Comparison of ENCODE assay signal across 27 cellular contexts in the genomic region with DNA sequence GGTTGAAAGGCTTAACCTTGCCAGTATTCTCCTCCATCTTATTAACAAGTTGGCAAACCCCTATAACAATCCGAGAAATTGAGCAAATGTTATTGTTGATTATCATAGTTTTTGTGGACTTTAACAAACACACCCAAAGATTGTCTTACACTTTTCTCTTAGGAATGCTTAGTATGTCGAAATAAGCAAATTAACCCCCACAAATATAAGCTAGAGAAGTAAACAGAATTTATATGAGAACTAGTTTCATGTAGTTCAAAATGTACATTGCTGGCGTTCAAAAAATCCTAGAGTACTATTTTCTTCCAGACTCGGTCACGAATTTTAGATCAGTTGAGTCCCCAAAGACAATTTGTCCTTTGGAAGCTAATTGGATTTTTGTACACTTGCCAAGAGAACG.
A peak's percentile ranks its signal among the peaks of the same experiment; 100 is the strongest.
DNase-seq lines count a peak whose midpoint lies in the region; ATAC-seq and TF ChIP-seq lines count a peak whose summit lies in the region.
"Had no signal": no experiment of that assay in that cellular context is flagged by ENCODE, and none has a peak within 500 bp of the region (broad histone marks: within the 10 kb centered on the region; RNA-seq: fewer than 3 reads in every experiment).

No MANE protein-coding gene starts in this region.

- no peak overlapping the region for H3K4me3 ChIP-seq in IMR-90 (ENCODE audit: insufficient read depth, low read depth, low read length)
- no peak overlapping the region for H3K4me3 ChIP-seq in esophagus muscularis mucosa
- no peak overlapping the region for H3K4me3 ChIP-seq in tibial artery
- H3K4me3 ChIP-seq in aorta (ENCODE audit: low read length in 2 of 2): no peak overlapping the region
- H3K4me3 ChIP-seq: A549, GM23338, PC-9, SJSA1 had no signal

- no CpG with 5 or more reads among the region's 6 CpGs for WGBS in IMR-90 (ENCODE audit: extremely low coverage in 2 of 2, insufficient read length in 1 of 2), 2 experiments
- WGBS in esophagus muscularis mucosa: 79% methylated on average over 6 of the region's 6 CpGs
- WGBS in aorta, 2 donors: 65 to 74% methylated on average over 6 of the region's 6 CpGs

- no peak for TF ChIP-seq EP300 in esophagus muscularis mucosa (IDR thresholded peaks at IDR 0.05)

- CTCF ChIA-PET in IMR-90 (lab: Yijun Ruan, JAX): no interaction called here

- H3K27me3 ChIP-seq in IMR-90 (ENCODE audit: control insufficient read depth, insufficient read depth, low read length): no peaks in the 10 kb centered on the region
- no peaks in the 10 kb centered on the region for H3K27me3 ChIP-seq in esophagus muscularis mucosa
- no peaks in the 10 kb centered on the region for H3K27me3 ChIP-seq in tibial artery
- no peaks in the 10 kb centered on the region for H3K27me3 ChIP-seq in aorta (ENCODE audit: control insufficient read depth in 1 of 2, insufficient read depth in 2 of 2, low read length in 1 of 2)
- H3K27me3 ChIP-seq: SJSA1 had no signal

- peaks cover 10 to 56% of the 10 kb centered on the region in 2 experiments; a peak in 3 of 4 replicates for H3K79me1 ChIP-seq in IMR-90 (ENCODE audit: low read depth in 1 of 2, low read length in 2 of 2)

- TF ChIP-seq RAD21 in IMR-90 (IDR thresholded peaks at IDR 0.05; ENCODE audit: low read length): no peak

- no TSS peak for BruUV-seq in IMR-90 (replicated peaks; lab: Mats Ljungman, UMichigan)

- no peaks in the 10 kb centered on the region for H3K9me3 ChIP-seq in IMR-90 (ENCODE audit: control insufficient read depth, insufficient read depth, low read length)
- no peaks in the 10 kb centered on the region for H3K9me3 ChIP-seq in esophagus muscularis mucosa
- no peaks in the 10 kb centered on the region for H3K9me3 ChIP-seq in tibial artery
- no peaks in the 10 kb centered on the region for H3K9me3 ChIP-seq in T-helper 17 cell (ENCODE audit: control insufficient read depth, low read length, poor library complexity, severe bottlenecking)
- H3K9me3 ChIP-seq in aorta (ENCODE audit: control insufficient read depth, low read length): no peaks in the 10 kb centered on the region
- H3K9me3 ChIP-seq: A549, SJSA1 had no signal

- no peak overlapping the region for H2BK120ac ChIP-seq in IMR-90 (ENCODE audit: low read depth, low read length)

- H3K9me1 ChIP-seq in IMR-90 (ENCODE audit: insufficient read depth, low read length): peaks cover 6% of the 10 kb centered on the region

- peak overlapping the region; percentile 56 for H2BK5ac ChIP-seq in IMR-90 (ENCODE audit: low read depth, low read length, poor library complexity, severe bottlenecking)

- dilution Hi-C loops in IMR-90 (cut with HindIII; ENCODE audit: low sequenced_read_pairs, unreplicated experiment): no loop called here

- POLR2A ChIA-PET in IMR-90 (lab: Charles Lee; ENCODE audit: unreplicated experiment): no interaction called here

- intact Hi-C loops in IMR-90 (cut with micrococcal nuclease) (no loop called here), esophagus muscularis mucosa (cut with DNase I) (no loop called here), tibial artery (cut with DNase I; ENCODE audit: low total_unique reads) (no loop called here), aorta (cut with DNase I) (no loop called here)

- H2BK20ac ChIP-seq in IMR-90 (ENCODE audit: low read depth, low read length): no peak overlapping the region

- H3K9ac ChIP-seq in IMR-90 (ENCODE audit: low read depth, low read length): no peak overlapping the region
- H3K9ac ChIP-seq: KMS-11 had no signal

- no peak overlapping the region for H4K91ac ChIP-seq in IMR-90 (ENCODE audit: insufficient read depth, low read depth, low read length)

- ATAC-seq in IMR-90 (ENCODE audit: low read depth) (no peak), T-helper 17 cell (no peak), aorta (ENCODE audit: low FRiP score) (no peak)
- ATAC-seq: A549, GM23338 had no signal

- H3K4me1 Mint-ChIP-seq in nephron progenitor cell: no peaks in the 10 kb centered on the region
- no peaks in the 10 kb centered on the region for H3K4me1 Mint-ChIP-seq in T-helper 17 cell
- H3K4me1 Mint-ChIP-seq: CD4-positive, alpha-beta memory T cell; GM23338 had no signal

- no peak overlapping the region for H3K27ac ChIP-seq in IMR-90 (ENCODE audit: insufficient read depth, low read length)
- H3K27ac ChIP-seq in esophagus muscularis mucosa (replicated peaks in 1 of 4): peak overlapping the region in 3 of 4 donors; percentile 21 to 54 (median 26)
- H3K27ac ChIP-seq in tibial artery: peak overlapping the region; percentile 42 to 64
- H3K27ac ChIP-seq in aorta (ENCODE audit: low read depth in 1 of 2, low read length in 2 of 2): no peak overlapping the region
- H3K27ac ChIP-seq: A549, KMS-11, PC-9, SJSA1 had no signal

- H3K36me3 ChIP-seq in IMR-90 (ENCODE audit: control insufficient read depth, insufficient read depth, low read length): peaks cover 40% of the 10 kb centered on the region
- H3K36me3 ChIP-seq in esophagus muscularis mucosa: peaks cover 3 to 49% (median 16%) of the 10 kb centered on the region in 4 donors
- H3K36me3 ChIP-seq in tibial artery: peaks cover 6 to 29% (median 7%) of the 10 kb centered on the region in 3 donors
- H3K36me3 ChIP-seq in aorta (ENCODE audit: control insufficient read depth in 1 of 2, insufficient read depth in 2 of 2, low read length in 1 of 2): peaks cover 2 to 3% of the 10 kb centered on the region in 2 donors

- DNase-seq in IMR-90: no peak
- DNase-seq in esophagus muscularis mucosa (ENCODE audit: extremely low spot score): no peak
- no peak for DNase-seq in nephron progenitor cell
- DNase-seq in tibial artery: no peak
- no peak for DNase-seq in T-helper 17 cell
- DNase-seq in aorta: no peak
- no peak for DNase-seq in activated naive CD4-positive, alpha-beta T cell (lab: John Stamatoyannopoulos, UW)
- DNase-seq: C1 segment of cervical spinal cord; CD4-positive, alpha-beta memory T cell; COR-L47; DMS53; H9; NCI-H1048; NCI-H1417; NCI-H1694; NCI-H2029 treated with DMSO at 0.1 percent for 48 hours; NCI-H446 treated with DMSO at 0.1 percent for 48 hours; NCI-H526; NCI-H82; NK-92 treated with Interleukin-12 subunit alpha and Interleukin-12 subunit beta, amount 100 ng/mL, for 24 hours; PC-9; Right ventricle myocardium superior had no signal

- peaks cover 14% of the 10 kb centered on the region for H3K4me1 ChIP-seq in IMR-90 (ENCODE audit: control insufficient read depth, insufficient read depth, low read length)
- peaks cover 0 to 41% (median 34%) of the 10 kb centered on the region in 4 donors for H3K4me1 ChIP-seq in esophagus muscularis mucosa
- peaks cover 0 to 76% (median 20%) of the 10 kb centered on the region in 4 donors for H3K4me1 ChIP-seq in tibial artery
- H3K4me1 ChIP-seq in aorta (ENCODE audit: control insufficient read depth in 1 of 2, insufficient read depth in 2 of 2, low read length in 2 of 2): peaks cover 3% of the 10 kb centered on the region in 2 donors
- H3K4me1 ChIP-seq: A549 had no signal

- H3K18ac ChIP-seq in IMR-90 (ENCODE audit: low read depth, low read length): no peak overlapping the region

- no peak overlapping the region for H4K5ac ChIP-seq in IMR-90 (ENCODE audit: low read depth, low read length)

- H2AFZ ChIP-seq in IMR-90 (replicated peaks; ENCODE audit: low read length, poor library complexity): no peak overlapping the region
- H2AFZ ChIP-seq: GM23338, PC-9 had no signal

- peaks cover 28% of the 10 kb centered on the region; the same call in 1 of the 2 replicates for H4K20me1 ChIP-seq in IMR-90 (ENCODE audit: insufficient read depth, low read length)

- no peak overlapping the region for H3K14ac ChIP-seq in IMR-90 (replicated peaks; ENCODE audit: low read depth, low read length)

- H4K8ac ChIP-seq in IMR-90 (ENCODE audit: low read depth in 2 of 2, low read length in 2 of 2): no peak overlapping the region

- TF ChIP-seq POLR2A in IMR-90 (IDR thresholded peaks at IDR 0.05; ENCODE audit: low read depth, low read length) (no peak), esophagus muscularis mucosa (IDR thresholded peaks at IDR 0.05; ENCODE audit: low read depth) (no peak)

- in situ Hi-C loops in IMR-90 (cut with MboI; ENCODE audit: low sequenced_read_pairs): no loop called here

- no peak overlapping the region for H3K4me3 Mint-ChIP-seq in nephron progenitor cell
- H3K4me3 Mint-ChIP-seq in T-helper 17 cell: no peak overlapping the region
- H3K4me3 Mint-ChIP-seq: CD4-positive, alpha-beta memory T cell; GM23338; H9; IgD-negative memory B cell had no signal

- H2BK15ac ChIP-seq in IMR-90 (ENCODE audit: low read depth, low read length): no peak overlapping the region

- H3K23ac ChIP-seq in IMR-90 (ENCODE audit: low read depth, low read length): no peak overlapping the region

- no peak overlapping the region for H3K4ac ChIP-seq in IMR-90 (ENCODE audit: low read depth, low read length)

- H3K27ac Mint-ChIP-seq in nephron progenitor cell (peak overlapping the region; percentile 7), T-helper 17 cell (no peak overlapping the region)
- H3K27ac Mint-ChIP-seq: GM23338, H9, IgD-negative memory B cell had no signal

- no peaks in the 10 kb centered on the region for H3K27me3 Mint-ChIP-seq in nephron progenitor cell (ENCODE audit: low read depth, poor library complexity)
- no peaks in the 10 kb centered on the region for H3K27me3 Mint-ChIP-seq in T-helper 17 cell
- H3K27me3 Mint-ChIP-seq: CD4-positive, alpha-beta memory T cell; IgD-negative memory B cell had no signal

- H3K9me3 Mint-ChIP-seq in nephron progenitor cell: no peaks in the 10 kb centered on the region
- H3K9me3 Mint-ChIP-seq: CD4-positive, alpha-beta memory T cell; GM23338; H9; IgD-negative memory B cell had no signal

- H3K56ac ChIP-seq in IMR-90 (ENCODE audit: extremely low read depth, insufficient read depth, low read length): no peak overlapping the region

- no peak overlapping the region for H3K4me2 ChIP-seq in IMR-90 (ENCODE audit: low read depth, low read length)
- H3K4me2 ChIP-seq: A549, GM23338, KMS-11, PC-9 had no signal

- H2AK9ac ChIP-seq in IMR-90 (replicated peaks; ENCODE audit: low read depth, low read length, poor library complexity): no peak overlapping the region

- peaks cover 24% of the 10 kb centered on the region for H3K36me3 Mint-ChIP-seq in nephron progenitor cell (ENCODE audit: low read depth)
- peaks cover 2% of the 10 kb centered on the region for H3K36me3 Mint-ChIP-seq in T-helper 17 cell (ENCODE audit: low read depth)

- TF ChIP-seq CTCF in IMR-90 (conservative IDR thresholded peaks at IDR 0.05; ENCODE audit: low read depth, low read length) (no peak), esophagus muscularis mucosa (IDR thresholded peaks at IDR 0.05) (no peak), nephron progenitor cell (IDR thresholded peaks at IDR 0.05) (no peak), tibial artery (IDR thresholded peaks at IDR 0.05) (no peak)

- no peak overlapping the region for H2AK5ac ChIP-seq in IMR-90 (ENCODE audit: low read depth, low read length)

TF ChIP-seq in IMR-90, 13 proteins besides CTCF, POLR2A, EP300 and RAD21:
- peak; percentile 54; the same call in 1 of the 2 replicates for TF ChIP-seq CEBPB (IDR thresholded peaks at IDR 0.05; ENCODE audit: low read depth, low read length)
- no peak for TF ChIP-seq MXI1 (IDR thresholded peaks at IDR 0.05; ENCODE audit: borderline replicate concordance, low read depth, low read length)
TF ChIP-seq in IMR-90: peak in this region for 1.

Comparison
In these comparisons a context has a peak if more than half of its experiments do, and no peak if none do; other contexts are left out.
1. H3K27ac ChIP-seq: peak in esophagus muscularis mucosa (3 of 4) and tibial artery (2 of 2); none in IMR-90 (single experiment) and aorta (0 of 2).